ENCODE assay signal across 23 cellular contexts in the genomic region with DNA sequence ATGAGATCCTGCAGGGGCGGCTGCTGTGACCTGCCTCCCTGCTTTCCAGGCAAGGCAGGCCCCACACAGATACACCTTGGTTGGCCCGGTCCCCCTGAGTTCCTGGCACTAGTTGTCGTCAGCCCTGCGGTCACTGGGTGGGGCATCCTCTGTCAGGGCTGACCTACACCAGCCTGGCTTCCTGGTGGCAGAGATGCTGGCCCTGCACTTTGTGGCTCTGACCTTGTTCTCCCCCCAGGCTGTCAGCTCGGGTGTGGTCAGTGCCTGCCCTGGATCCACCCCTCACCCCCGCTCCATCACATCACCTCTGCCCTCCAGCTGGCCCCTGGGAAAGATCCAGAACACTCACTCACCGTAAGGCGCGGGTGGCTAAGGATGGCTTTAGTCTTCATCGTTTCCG.
A peak's percentile ranks its signal among the peaks of the same experiment; 100 is the strongest.
DNase-seq lines count a peak whose midpoint lies in the region; ATAC-seq and TF ChIP-seq lines count a peak whose summit lies in the region.
"Had no signal": no experiment of that assay in that cellular context is flagged by ENCODE, and none has a peak within 500 bp of the region (broad histone marks: within the 10 kb centered on the region; RNA-seq: fewer than 3 reads in every experiment).

No MANE protein-coding gene starts in this region.

- peak; percentile 18 for DNase-seq in activated CD4-positive, CD25-positive, alpha-beta regulatory T cell treated with anti-CD3 and anti-CD28 coated beads, Interleukin-2, amount 50 U/mL, for 72 hours
- DNase-seq in activated CD4-positive, CD25-positive, alpha-beta regulatory T cell (lab: John Stamatoyannopoulos, UW): no peak
- DNase-seq in BE2C: peak; percentile 8
- DNase-seq in sciatic nerve (ENCODE audit: low spot score): peak; percentile 45
- no peak for DNase-seq in central memory CD4-positive, alpha-beta T cell
- DNase-seq: activated CD4-positive, alpha-beta T cell treated with anti-CD3 and anti-CD28 coated beads, Interleukin-2, amount 10 ng/mL, durations not matched to agents 24 days and 14 days; DND-41; effector CD4-positive, alpha-beta T cell; GOT3; KG1; NCI-H748 treated with DMSO at 0.1 percent for 48 hours; retina; SIG-M5; stimulated activated naive B cell treated with anti-CD40 and anti-IgM and Interleukin-4, amounts not matched to agents 10 μg/mL and 1 μg/mL and 100 μg/mL, for 72 hours had no signal

- H3K27me3 ChIP-seq in BE2C: no peaks in the 10 kb centered on the region
- H3K27me3 ChIP-seq: ascending aorta, esophagus muscularis mucosa, gastrocnemius medialis, neutrophil, thyroid gland had no signal

- H3K9me3 ChIP-seq in BE2C: no peaks in the 10 kb centered on the region
- H3K9me3 ChIP-seq: ascending aorta, esophagus muscularis mucosa, gastrocnemius medialis, neutrophil, thyroid gland had no signal

- peak; percentile 11 for ATAC-seq in esophagus mucosa
- ATAC-seq in sciatic nerve: no peak
- no peak for ATAC-seq in HG02884 (IDR thresholded peaks at IDR 0.05; ENCODE audit: unreplicated experiment)
- ATAC-seq in HG02610 (IDR thresholded peaks at IDR 0.05; ENCODE audit: unreplicated experiment): no peak
- ATAC-seq: gastrocnemius medialis; stimulated activated naive B cell treated with anti-CD40 and anti-IgM and Interleukin-4, amounts not matched to agents 10 μg/mL and 1 μg/mL and 100 μg/mL, for 72 hours; T-cell had no signal

- H3K4me1 ChIP-seq in BE2C: no peaks in the 10 kb centered on the region
- H3K4me1 ChIP-seq: ascending aorta, esophagus muscularis mucosa, gastrocnemius medialis, thyroid gland had no signal

- intact Hi-C loops in sciatic nerve (cut with DNase I): no loop called here

- no peak overlapping the region for H3K4me3 ChIP-seq in BE2C (ENCODE audit: low read depth, low read length)
- H3K4me3 ChIP-seq: ascending aorta, esophagus muscularis mucosa, gastrocnemius medialis, thyroid gland had no signal

- peaks cover 12% of the 10 kb centered on the region for H3K36me3 ChIP-seq in BE2C

- TF ChIP-seq CTCF in BE2C (IDR thresholded peaks at IDR 0.05; ENCODE audit: low read depth, low read length): no peak

Comparison
In these comparisons a context has a peak if more than half of its experiments do, and no peak if none do; other contexts are left out.
1. DNase-seq: peak in activated CD4-positive, CD25-positive, alpha-beta regulatory T cell treated with anti-CD3 and anti-CD28 coated beads, Interleukin-2, amount 50 U/mL, for 72 hours (single experiment), BE2C (single experiment) and sciatic nerve (single experiment); none in activated CD4-positive, CD25-positive, alpha-beta regulatory T cell (0 of 4) and central memory CD4-positive, alpha-beta T cell (single experiment).